ENCODE assay signal across 20 cellular contexts in the genomic region with DNA sequence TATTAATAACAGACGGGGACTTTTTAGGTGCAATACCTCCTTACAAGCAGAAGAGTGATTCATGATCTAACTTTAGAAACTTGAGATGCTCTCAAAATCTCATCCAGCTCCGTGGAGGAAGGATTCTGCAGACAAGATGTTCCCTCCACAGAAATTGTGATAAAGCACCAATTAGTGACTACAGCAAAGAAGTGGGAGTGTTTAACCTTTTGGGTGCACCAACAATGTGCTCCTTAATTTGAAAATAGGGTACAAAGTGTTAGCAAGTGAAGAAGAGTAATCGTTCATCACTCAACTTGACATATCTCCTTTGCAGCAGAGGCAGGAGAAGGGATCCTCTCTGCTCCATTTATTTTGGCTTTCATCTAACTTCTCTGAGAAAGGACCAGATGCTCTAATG. TPM values are rescaled to one million over a fixed set of nuclear protein-coding genes. Genes with fewer than 3 reads are reported as not detected.
DNase-seq lines count a peak whose midpoint lies in the region; ATAC-seq and TF ChIP-seq lines count a peak whose summit lies in the region.
"Had no signal": no experiment of that assay in that cellular context is flagged by ENCODE, and none has a peak within 500 bp of the region (broad histone marks: within the 10 kb centered on the region; RNA-seq: fewer than 3 reads in every experiment).

No MANE protein-coding gene starts in this region.

- H3K27ac Mint-ChIP-seq in central memory CD8-positive, alpha-beta T cell (ENCODE audit: low read depth): peak overlapping the region; percentile 74
- H3K27ac Mint-ChIP-seq in nephron: peak overlapping the region in 2 of 3 experiments; percentile 24 to 43
- H3K27ac Mint-ChIP-seq in activated naive CD8-positive, alpha-beta T cell treated with anti-CD3 and anti-CD28 coated beads, Interleukin-2, amount 50 U/mL, for 24 hours: no peak overlapping the region
- H3K27ac Mint-ChIP-seq: B cell; CD8-positive, alpha-beta T cell had no signal

- no peak overlapping the region for H3K4me3 Mint-ChIP-seq in central memory CD8-positive, alpha-beta T cell
- H3K4me3 Mint-ChIP-seq in nephron: peak overlapping the region in 1 of 3 experiments; percentile 23
- no peak overlapping the region for H3K4me3 Mint-ChIP-seq in activated naive CD8-positive, alpha-beta T cell treated with anti-CD3 and anti-CD28 coated beads, Interleukin-2, amount 50 U/mL, for 24 hours
- H3K4me3 Mint-ChIP-seq: B cell; CD8-positive, alpha-beta T cell had no signal

- DNase-seq in NCI-H2227 treated with DMSO at 0.1 percent for 48 hours (lab: John Stamatoyannopoulos, UW) (peak; percentile 51), superior temporal gyrus (ENCODE audit: extremely low spot score) (peak; percentile 52), mesenteric fat pad (ENCODE audit: low spot score) (no peak), NCI-H446 (lab: John Stamatoyannopoulos, UW) (no peak)
- no peak for DNase-seq in central memory CD8-positive, alpha-beta T cell (ENCODE audit: low spot score in 2 of 2)
- DNase-seq in activated naive CD8-positive, alpha-beta T cell treated with anti-CD3 and anti-CD28 coated beads, Interleukin-2, amount 50 U/mL, for 24 hours: no peak
- DNase-seq: CD8-positive, alpha-beta T cell; COR-L47; DMS 273 treated with DMSO at 0.1 percent for 48 hours; DMS53; DND-41; EL; GOT3; H7 had no signal

- no peak for ATAC-seq in central memory CD8-positive, alpha-beta T cell (replicated peaks; ENCODE audit: extremely low read depth, poor library complexity, severe bottlenecking)
- ATAC-seq in activated naive CD8-positive, alpha-beta T cell treated with anti-CD3 and anti-CD28 coated beads, Interleukin-2, amount 50 U/mL, for 24 hours: no peak
- ATAC-seq: CD8-positive, alpha-beta T cell; GM12878; HCT116 had no signal

- H3K9me3 Mint-ChIP-seq in central memory CD8-positive, alpha-beta T cell: no peaks in the 10 kb centered on the region
- peaks cover 22% of the 10 kb centered on the region for H3K9me3 Mint-ChIP-seq in nephron
- no peaks in the 10 kb centered on the region for H3K9me3 Mint-ChIP-seq in activated naive CD8-positive, alpha-beta T cell treated with anti-CD3 and anti-CD28 coated beads, Interleukin-2, amount 50 U/mL, for 24 hours
- H3K9me3 Mint-ChIP-seq: CD8-positive, alpha-beta T cell had no signal

- H3K4me1 Mint-ChIP-seq in central memory CD8-positive, alpha-beta T cell: peaks cover 10% of the 10 kb centered on the region
- peaks cover 36% of the 10 kb centered on the region for H3K4me1 Mint-ChIP-seq in nephron
- H3K4me1 Mint-ChIP-seq in activated naive CD8-positive, alpha-beta T cell treated with anti-CD3 and anti-CD28 coated beads, Interleukin-2, amount 50 U/mL, for 24 hours: peaks cover 12% of the 10 kb centered on the region

- H3K36me3 Mint-ChIP-seq in central memory CD8-positive, alpha-beta T cell (ENCODE audit: insufficient read depth): peaks cover 6% of the 10 kb centered on the region
- no peaks in the 10 kb centered on the region for H3K36me3 Mint-ChIP-seq in nephron (ENCODE audit: low read depth)
- no peaks in the 10 kb centered on the region for H3K36me3 Mint-ChIP-seq in activated naive CD8-positive, alpha-beta T cell treated with anti-CD3 and anti-CD28 coated beads, Interleukin-2, amount 50 U/mL, for 24 hours (ENCODE audit: low read depth)

- no peak for TF ChIP-seq CTCF in nephron (IDR thresholded peaks at IDR 0.05; ENCODE audit: unreplicated experiment in 3 of 3)

- peaks cover 54% of the 10 kb centered on the region for H3K27me3 Mint-ChIP-seq in central memory CD8-positive, alpha-beta T cell
- H3K27me3 Mint-ChIP-seq in nephron (ENCODE audit: low read depth): peaks cover 3% of the 10 kb centered on the region
- H3K27me3 Mint-ChIP-seq in activated naive CD8-positive, alpha-beta T cell treated with anti-CD3 and anti-CD28 coated beads, Interleukin-2, amount 50 U/mL, for 24 hours: peaks cover 17% of the 10 kb centered on the region

RNA-seq across cellular contexts. Expression of a gene that starts 22.8 kb away (rescaled TPM):
- total RNA-seq in mesenteric fat pad: not detected
- total RNA-seq: A172; B cell; CD8-positive, alpha-beta T cell; G401; GM12878; H7 had no signal

Comparison
In these comparisons a context has a peak if more than half of its experiments do, and no peak if none do; other contexts are left out.
1. DNase-seq: peak in NCI-H2227 treated with DMSO at 0.1 percent for 48 hours (single experiment) and superior temporal gyrus (single experiment); none in central memory CD8-positive, alpha-beta T cell (0 of 2), mesenteric fat pad (single experiment), activated naive CD8-positive, alpha-beta T cell treated with anti-CD3 and anti-CD28 coated beads, Interleukin-2, amount 50 U/mL, for 24 hours (single experiment) and NCI-H446 (0 of 2).